In genomic region chr2:27887122-27887521, GRCh38 we compare ENCODE assay signal across 1 cellular context.
TF ChIP-seq lines count a peak whose summit lies in the region.

No MANE protein-coding gene starts in this region.

TF ChIP-seq in IMR-90, 13 proteins besides CTCF, POLR2A, EP300 and RAD21:
- TF ChIP-seq BHLHE40 (IDR thresholded peaks at IDR 0.05; ENCODE audit: low read depth, low read length) = no peak
- TF ChIP-seq RCOR1 (IDR thresholded peaks at IDR 0.05; ENCODE audit: insufficient replicate concordance, low read length) = no peak
- no peak for TF ChIP-seq SMC3 (IDR thresholded peaks at IDR 0.05; ENCODE audit: low read depth, low read length)
- no peak for TF ChIP-seq MAFK (IDR thresholded peaks at IDR 0.05; ENCODE audit: low read depth, low read length)
- TF ChIP-seq ELK1 (IDR thresholded peaks at IDR 0.05; ENCODE audit: borderline replicate concordance, low read depth, low read length) = no peak
- TF ChIP-seq MAZ (IDR thresholded peaks at IDR 0.05; ENCODE audit: borderline replicate concordance, low read depth, low read length) = no peak
- no peak for TF ChIP-seq USF2 (IDR thresholded peaks at IDR 0.05; ENCODE audit: low read depth, low read length)
- no peak for TF ChIP-seq NFE2L2 (IDR thresholded peaks at IDR 0.05; ENCODE audit: low read depth, low read length)
- TF ChIP-seq RFX5 (IDR thresholded peaks at IDR 0.05; ENCODE audit: low read depth, low read length) = no peak
- no peak for TF ChIP-seq CHD1 (IDR thresholded peaks at IDR 0.05; ENCODE audit: low read depth, low read length)
- TF ChIP-seq MXI1 (IDR thresholded peaks at IDR 0.05; ENCODE audit: borderline replicate concordance, low read depth, low read length) = no peak
- TF ChIP-seq FOS (IDR thresholded peaks at IDR 0.05; ENCODE audit: low read depth, low read length) = no peak
- TF ChIP-seq CEBPB (IDR thresholded peaks at IDR 0.05; ENCODE audit: low read depth, low read length) = no peak
TF ChIP-seq in IMR-90: peak in this region for 0.
